Comparison of ENCODE assay signal across 10 cellular contexts in genomic region chr1:160146107-160146506, GRCh38. TPM values are rescaled to one million over a fixed set of nuclear protein-coding genes. Genes with fewer than 3 reads are reported as not detected.
"Had no signal": no experiment of that assay in that cellular context is flagged by ENCODE, and none has a peak within 500 bp of the region (broad histone marks: within the 10 kb centered on the region; RNA-seq: fewer than 3 reads in every experiment).

No MANE protein-coding gene starts in this region.

- H3K9ac ChIP-seq: GM23248 had no signal

- H3K4me2 ChIP-seq: GM23338 had no signal

- H3K4me3 ChIP-seq: GM23248, GM23338, HAP-1 had no signal

- H3K4me1 ChIP-seq: HAP-1 had no signal

- H3K4me3 Mint-ChIP-seq: GM23338, H9, HFFc6 had no signal

- DNase-seq: GM23248, GOT3, H7, H9, HCEC 1CT, HFFc6 had no signal

- H3K9me3 Mint-ChIP-seq: GM23338, H9, HFFc6 had no signal

- H2AFZ ChIP-seq: GM23248, GM23338 had no signal

- H3K27ac ChIP-seq: GM23248 had no signal

- H3K9me3 ChIP-seq: HAP-1 had no signal

- ATAC-seq: GM23338, HCT116 had no signal

- H3K36me3 ChIP-seq: HAP-1 had no signal

- H3K27ac Mint-ChIP-seq: GM23338, H9, HFFc6 had no signal

RNA-seq across cellular contexts. Expression of gene ATP1A4, which starts 5.3 kb away (rescaled TPM):
- total RNA-seq: GM23248, H4, HFFc6 had no signal
- polyA plus RNA-seq: GM23248 had no signal

RNA-seq across cellular contexts. Expression of gene ATP1A2, which starts 30.5 kb away (rescaled TPM):
- total RNA-seq: H4 had no signal

RNA-seq across cellular contexts. Expression of gene CASQ1, which starts 44.3 kb away (rescaled TPM):
- polyA plus RNA-seq: GM23248 had no signal
